In genomic region chr2:226660524-226660923, GRCh38 we compare ENCODE assay signal across 10 cellular contexts.
A peak's percentile ranks its signal among the peaks of the same experiment; 100 is the strongest.
DNase-seq lines count a peak whose midpoint lies in the region; ATAC-seq and TF ChIP-seq lines count a peak whose summit lies in the region.
"Had no signal": no experiment of that assay in that cellular context is flagged by ENCODE, and none has a peak within 500 bp of the region (broad histone marks: within the 10 kb centered on the region; RNA-seq: fewer than 3 reads in every experiment).

No MANE protein-coding gene starts in this region.

- H3K36me3 Mint-ChIP-seq in effector memory CD8-positive, alpha-beta T cell (ENCODE audit: insufficient read depth), result no peaks in the 10 kb centered on the region
- H3K36me3 Mint-ChIP-seq: natural killer cell had no signal

- H3K9me3 Mint-ChIP-seq in effector memory CD8-positive, alpha-beta T cell, result no peaks in the 10 kb centered on the region
- H3K9me3 Mint-ChIP-seq: natural killer cell had no signal

- H3K4me3 ChIP-seq in cardiac fibroblast (replicated peaks in 1 of 2; ENCODE audit: low read depth in 2 of 2, low read length in 2 of 2) (no peak overlapping the region), lower lobe of right lung (no peak overlapping the region), uterus (no peak overlapping the region)

- H3K36me3 ChIP-seq in lower lobe of right lung (no peaks in the 10 kb centered on the region), uterus (no peaks in the 10 kb centered on the region)

- TF ChIP-seq CTCF in cardiac fibroblast (IDR thresholded peaks at IDR 0.05; ENCODE audit: low read depth, low read length), result no peak
- TF ChIP-seq CTCF in lower lobe of right lung (IDR thresholded peaks at IDR 0.05), result no peak
- no peak for TF ChIP-seq CTCF in uterus (IDR thresholded peaks at IDR 0.05)

- no peak for TF ChIP-seq POLR2A in uterus (IDR thresholded peaks at IDR 0.05)

- intact Hi-C loops in lower lobe of right lung (cut with DNase I) (no loop called here), uterus (cut with DNase I; ENCODE audit: low total_unique reads) (no loop called here)

- ATAC-seq in lower lobe of right lung, result peak; percentile 62 to 66
- no peak for ATAC-seq in GM21390 (IDR thresholded peaks at IDR 0.05; ENCODE audit: unreplicated experiment)
- no peak for ATAC-seq in effector memory CD8-positive, alpha-beta T cell (replicated peaks)
- ATAC-seq: natural killer cell had no signal

- H3K27me3 ChIP-seq in lower lobe of right lung (ENCODE audit: low read depth) (no peaks in the 10 kb centered on the region), uterus (no peaks in the 10 kb centered on the region)

- no peaks in the 10 kb centered on the region for H3K4me1 Mint-ChIP-seq in effector memory CD8-positive, alpha-beta T cell (ENCODE audit: low read depth in 2 of 2)
- H3K4me1 Mint-ChIP-seq: natural killer cell had no signal

- no peak overlapping the region for H3K4me3 Mint-ChIP-seq in effector memory CD8-positive, alpha-beta T cell
- H3K4me3 Mint-ChIP-seq: natural killer cell had no signal

- H3K4me1 ChIP-seq in lower lobe of right lung, result peaks cover 20% of the 10 kb centered on the region
- no peaks in the 10 kb centered on the region for H3K4me1 ChIP-seq in uterus

- H3K27me3 Mint-ChIP-seq in effector memory CD8-positive, alpha-beta T cell, result peaks cover 11 to 27% of the 10 kb centered on the region in 2 donors

- H3K27ac ChIP-seq in lower lobe of right lung (peak overlapping the region; percentile 28), uterus (peak overlapping the region; percentile 83 to 93)

- H3K9me3 ChIP-seq in lower lobe of right lung (no peaks in the 10 kb centered on the region), uterus (no peaks in the 10 kb centered on the region)

- H3K27ac Mint-ChIP-seq in effector memory CD8-positive, alpha-beta T cell, result no peak overlapping the region
- H3K27ac Mint-ChIP-seq: natural killer cell had no signal

- DNase-seq in MV-4-11 (lab: John Stamatoyannopoulos, UW), result peak; percentile 82
- DNase-seq in cardiac fibroblast (ENCODE audit: low read depth in 2 of 2), result peak; percentile 98
- no peak for DNase-seq in lower lobe of right lung
- peak; percentile 86 to 88 for DNase-seq in uterus
- no peak for DNase-seq in effector memory CD8-positive, alpha-beta T cell
- DNase-seq in NCI-H510A treated with DMSO at 0.1 percent for 48 hours (lab: John Stamatoyannopoulos, UW), result no peak
- DNase-seq: activated CD4-positive, alpha-beta T cell treated with anti-CD3 and anti-CD28 coated beads for 4 hours; natural killer cell; NCI-H2171 treated with DMSO at 0.1 percent for 48 hours had no signal

Comparison
In these comparisons a context has a peak if more than half of its experiments do, and no peak if none do; other contexts are left out.
1. DNase-seq: peak in MV-4-11 (single experiment), cardiac fibroblast (2 of 2) and uterus (2 of 2); none in lower lobe of right lung (single experiment), effector memory CD8-positive, alpha-beta T cell (0 of 3) and NCI-H510A treated with DMSO at 0.1 percent for 48 hours (single experiment).
2. ATAC-seq: peak in lower lobe of right lung (2 of 2); none in GM21390 (single experiment) and effector memory CD8-positive, alpha-beta T cell (single experiment).